ENCODE assay signal across 18 cellular contexts in the genomic region with DNA sequence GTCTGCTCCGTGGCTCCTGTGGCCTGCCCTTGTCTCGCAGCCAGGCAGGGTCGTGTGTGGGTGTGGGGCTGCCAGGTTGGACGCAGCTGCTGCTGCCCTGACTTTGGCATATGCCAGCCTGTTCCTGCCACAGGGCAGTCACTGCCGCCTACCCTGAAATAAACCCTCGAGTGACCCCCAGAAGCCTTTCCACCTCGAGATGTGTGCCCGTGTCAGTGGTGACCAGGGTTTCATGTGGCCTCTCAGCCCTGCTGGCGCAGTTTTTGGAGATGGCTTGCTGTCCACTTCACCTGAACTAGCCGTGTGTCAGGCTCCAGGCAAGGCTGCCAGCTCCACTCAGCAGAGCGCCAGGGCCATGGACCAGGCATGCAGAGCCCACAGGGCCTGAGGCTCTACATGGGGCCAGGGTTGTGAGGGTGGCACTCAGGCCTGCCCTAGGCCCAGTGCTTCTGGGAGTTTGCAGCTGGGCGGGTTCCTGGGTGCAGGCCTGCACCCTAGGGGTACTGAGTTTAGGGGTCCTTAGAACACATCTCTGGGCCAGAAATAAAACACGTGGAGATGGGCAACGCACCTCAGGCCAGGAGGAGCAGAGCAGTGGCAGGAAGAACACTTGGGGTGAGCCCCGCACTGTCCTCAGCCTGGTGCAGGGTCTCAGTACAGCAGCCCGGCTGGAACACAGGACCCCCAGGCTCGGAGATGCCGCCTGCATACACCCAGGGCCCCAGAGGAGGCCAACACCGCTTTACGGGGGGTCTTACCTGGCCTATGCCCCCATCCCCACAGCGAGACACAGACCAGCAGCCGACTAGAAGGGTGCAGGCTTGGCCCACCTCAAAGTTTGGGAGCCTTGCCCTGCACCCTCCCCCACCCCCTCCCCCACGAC. TPM values are rescaled to one million over a fixed set of nuclear protein-coding genes. Genes with fewer than 3 reads are reported as not detected.
DNase-seq lines count a peak whose midpoint lies in the region; ATAC-seq and TF ChIP-seq lines count a peak whose summit lies in the region.
"Had no signal": no experiment of that assay in that cellular context is flagged by ENCODE, and none has a peak within 500 bp of the region (broad histone marks: within the 10 kb centered on the region; RNA-seq: fewer than 3 reads in every experiment).

No MANE protein-coding gene starts in this region.

- H3K36me3 ChIP-seq in HEK293 (ENCODE audit: control insufficient read depth in 2 of 2, insufficient read depth in 1 of 2, low read length in 2 of 2) (no peaks in the 10 kb centered on the region), trophoblast cell (ENCODE audit: control insufficient read depth in 1 of 2, insufficient read depth in 2 of 2, low read length in 2 of 2) (no peaks in the 10 kb centered on the region)
- H3K36me3 ChIP-seq: BLaER1 treated with 17β-estradiol and CSF1 and Interleukin-3, amounts not matched to agents 10 nM and 100 nM; HAP-1 had no signal

- no peak overlapping the region for H3K14ac ChIP-seq in trophoblast cell (ENCODE audit: low read length)

- H3K4me2 ChIP-seq in trophoblast cell (ENCODE audit: low read length), result no peak overlapping the region

- H3K27ac ChIP-seq in HEK293 (ENCODE audit: extremely low read depth, low read depth, low read length), result no peak overlapping the region
- no peak overlapping the region for H3K27ac ChIP-seq in trophoblast cell (ENCODE audit: low read depth, low read length)
- H3K27ac ChIP-seq: BLaER1 treated with 17β-estradiol and CSF1 and Interleukin-3, amounts not matched to agents 10 nM and 100 nM; GM23248; HL-60 had no signal

- H4K91ac ChIP-seq in trophoblast cell (ENCODE audit: low read depth, low read length), result no peak overlapping the region

- H3K18ac ChIP-seq in trophoblast cell (ENCODE audit: low read length), result no peak overlapping the region

- no peak overlapping the region for H3K4me3 Mint-ChIP-seq in glutamatergic neuron (ENCODE audit: unreplicated experiment)
- H3K4me3 Mint-ChIP-seq: CD4-positive, CD25-positive, alpha-beta regulatory T cell; HFFc6 had no signal

- no peak overlapping the region for H2BK12ac ChIP-seq in trophoblast cell (ENCODE audit: low read length)

- H3K9me3 ChIP-seq in HEK293 (ENCODE audit: control insufficient read depth, insufficient read depth, low read depth, low read length), result no peaks in the 10 kb centered on the region
- H3K9me3 ChIP-seq in trophoblast cell (ENCODE audit: insufficient read depth, low read depth, low read length), result peaks cover 14% of the 10 kb centered on the region
- H3K9me3 ChIP-seq: HAP-1 had no signal

- H3K4me1 ChIP-seq in HEK293 (ENCODE audit: control insufficient read depth, insufficient read depth, low read length), result no peaks in the 10 kb centered on the region
- H3K4me1 ChIP-seq in trophoblast cell (ENCODE audit: control insufficient read depth in 1 of 2, insufficient read depth in 2 of 2, low read length in 2 of 2), result no peaks in the 10 kb centered on the region
- H3K4me1 ChIP-seq: HAP-1 had no signal

- peaks cover 8% of the 10 kb centered on the region for H3K4me1 Mint-ChIP-seq in glutamatergic neuron (ENCODE audit: low read depth, unreplicated experiment)
- H3K4me1 Mint-ChIP-seq: CD4-positive, CD25-positive, alpha-beta regulatory T cell had no signal

- no peak overlapping the region for H3K27ac Mint-ChIP-seq in glutamatergic neuron (ENCODE audit: unreplicated experiment)
- H3K27ac Mint-ChIP-seq: CD4-positive, CD25-positive, alpha-beta regulatory T cell; HFFc6 had no signal

- peaks cover 6% of the 10 kb centered on the region for H3K27me3 ChIP-seq in trophoblast cell (ENCODE audit: insufficient read depth, low read length)

- H3K79me2 ChIP-seq in trophoblast cell (ENCODE audit: control insufficient read depth, insufficient read depth, low read length, poor library complexity), result no peaks in the 10 kb centered on the region

- H3K4me3 ChIP-seq in HEK293 (ENCODE audit: low read depth, low read length), result no peak overlapping the region
- peak overlapping the region; percentile 11 for H3K4me3 ChIP-seq in trophoblast cell (ENCODE audit: low read depth, low read length)
- H3K4me3 ChIP-seq: BLaER1 treated with 17β-estradiol and CSF1 and Interleukin-3, amounts not matched to agents 10 nM and 100 nM; GM12878; GM23248; HAP-1 had no signal

- H3K79me1 ChIP-seq in trophoblast cell (ENCODE audit: low read length), result no peaks in the 10 kb centered on the region

- no peak overlapping the region for H2AFZ ChIP-seq in trophoblast cell (ENCODE audit: insufficient read depth, low read length, poor library complexity)
- H2AFZ ChIP-seq: GM23248 had no signal

- intact Hi-C loops in Right ventricle myocardium inferior (cut with DNase I), result no loop called here
- intact Hi-C loops in left ventricle myocardium superior (cut with micrococcal nuclease), result no loop called here

- CTCF ChIA-PET in HEK293 (lab: Yijun Ruan, JAX), result interaction anchor here (0.6 kb wide), 1 partner anchor 19 kb away, joined by 3 read pairs; no protein-coding TSS in a partner anchor

- peak; percentile 20 for ATAC-seq in Right ventricle myocardium inferior
- no peak for ATAC-seq in left ventricle myocardium superior
- no peak for ATAC-seq in GM21529 (IDR thresholded peaks at IDR 0.05; ENCODE audit: unreplicated experiment)
- ATAC-seq in HG02938 (IDR thresholded peaks at IDR 0.05; ENCODE audit: unreplicated experiment), result no peak
- ATAC-seq: GM12878 had no signal

- no peak overlapping the region for H2AK5ac ChIP-seq in trophoblast cell (ENCODE audit: low read length)

- no peak overlapping the region for H3K4ac ChIP-seq in trophoblast cell (ENCODE audit: low read depth, low read length)

- H3K9ac ChIP-seq in trophoblast cell (ENCODE audit: low read length), result no peak overlapping the region
- H3K9ac ChIP-seq: BLaER1 treated with 17β-estradiol and CSF1 and Interleukin-3, amounts not matched to agents 10 nM and 100 nM; GM23248 had no signal

- DNase-seq in Right ventricle myocardium inferior (ENCODE audit: missing footprints) (no peak), left ventricle myocardium superior (no peak), glutamatergic neuron (peak; percentile 10), trophoblast cell (no peak), NCI-H2227 (lab: John Stamatoyannopoulos, UW; ENCODE audit: unreplicated experiment) (no peak)
- DNase-seq: 8988T; AML-193; CD4-positive, CD25-positive, alpha-beta regulatory T cell; DMS 273 treated with DMSO at 0.1 percent for 48 hours; GM23248; HFFc6 had no signal

- TF ChIP-seq CTCF in HEK293 (tag by site-specific recombination; IDR thresholded peaks at IDR 0.05), result no peak
- TF ChIP-seq CTCF in glutamatergic neuron (IDR thresholded peaks at IDR 0.05; ENCODE audit: partially characterized antibody, unreplicated experiment), result no peak

- WGBS in trophoblast cell (ENCODE audit: extremely low coverage, insufficient coverage, insufficient read length), result no CpG with 5 or more reads among the region's 23 CpGs

- peaks cover 5% of the 10 kb centered on the region for H3K9me3 Mint-ChIP-seq in glutamatergic neuron (ENCODE audit: unreplicated experiment)
- H3K9me3 Mint-ChIP-seq: CD4-positive, CD25-positive, alpha-beta regulatory T cell; HFFc6 had no signal

- POLR2A ChIA-PET in HEK293 (lab: Yijun Ruan, JAX), result no interaction called here

- no peak overlapping the region for H3K23ac ChIP-seq in trophoblast cell (ENCODE audit: low read length)

- H2BK120ac ChIP-seq in trophoblast cell (ENCODE audit: insufficient read depth, low read length, poor library complexity), result no peak overlapping the region

- no peak overlapping the region for H4K12ac ChIP-seq in trophoblast cell (ENCODE audit: low read depth, low read length)

- H2BK5ac ChIP-seq in trophoblast cell (ENCODE audit: low read depth, low read length, poor library complexity), result no peak overlapping the region

- H3K36me3 Mint-ChIP-seq in glutamatergic neuron (ENCODE audit: unreplicated experiment), result peaks cover 4% of the 10 kb centered on the region
- H3K36me3 Mint-ChIP-seq: CD4-positive, CD25-positive, alpha-beta regulatory T cell had no signal

- no peak overlapping the region for H4K8ac ChIP-seq in trophoblast cell (ENCODE audit: low read depth, low read length)

- H3K27me3 Mint-ChIP-seq in glutamatergic neuron (ENCODE audit: unreplicated experiment), result peaks cover 3% of the 10 kb centered on the region

TF ChIP-seq in HEK293, 187 proteins besides CTCF, POLR2A, EP300 and RAD21:
- TF ChIP-seq BCL11A (tag by site-specific recombination; IDR thresholded peaks at IDR 0.05; ENCODE audit: low read depth), result no peak
- TF ChIP-seq, protein P1, sequence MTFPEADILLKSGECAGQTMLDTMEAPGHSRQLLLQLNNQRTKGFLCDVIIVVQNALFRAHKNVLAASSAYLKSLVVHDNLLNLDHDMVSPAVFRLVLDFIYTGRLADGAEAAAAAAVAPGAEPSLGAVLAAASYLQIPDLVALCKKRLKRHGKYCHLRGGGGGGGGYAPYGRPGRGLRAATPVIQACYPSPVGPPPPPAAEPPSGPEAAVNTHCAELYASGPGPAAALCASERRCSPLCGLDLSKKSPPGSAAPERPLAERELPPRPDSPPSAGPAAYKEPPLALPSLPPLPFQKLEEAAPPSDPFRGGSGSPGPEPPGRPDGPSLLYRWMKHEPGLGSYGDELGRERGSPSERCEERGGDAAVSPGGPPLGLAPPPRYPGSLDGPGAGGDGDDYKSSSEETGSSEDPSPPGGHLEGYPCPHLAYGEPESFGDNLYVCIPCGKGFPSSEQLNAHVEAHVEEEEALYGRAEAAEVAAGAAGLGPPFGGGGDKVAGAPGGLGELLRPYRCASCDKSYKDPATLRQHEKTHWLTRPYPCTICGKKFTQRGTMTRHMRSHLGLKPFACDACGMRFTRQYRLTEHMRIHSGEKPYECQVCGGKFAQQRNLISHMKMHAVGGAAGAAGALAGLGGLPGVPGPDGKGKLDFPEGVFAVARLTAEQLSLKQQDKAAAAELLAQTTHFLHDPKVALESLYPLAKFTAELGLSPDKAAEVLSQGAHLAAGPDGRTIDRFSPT (tag by site-specific recombination; IDR thresholded peaks at IDR 0.05), result peak; percentile 21; the same call in 1 of the 2 replicates

RNA-seq across cellular contexts. Expression of a gene that starts 8.8 kb away (rescaled TPM):
- total RNA-seq in Right ventricle myocardium inferior (0.43 TPM), left ventricle myocardium superior (0.40 TPM), glutamatergic neuron (ENCODE audit: unreplicated experiment) (1.8 TPM)
- polyA plus RNA-seq in trophoblast cell (2013), result 4.0 TPM in 2 replicates
- total RNA-seq: CD4-positive, CD25-positive, alpha-beta regulatory T cell; GM23248 had no signal
- polyA plus RNA-seq: CD4-positive, CD25-positive, alpha-beta regulatory T cell had no signal

RNA-seq across cellular contexts. Expression of a gene that starts 24.0 kb away (rescaled TPM):
- total RNA-seq in Right ventricle myocardium inferior (22.3 TPM), left ventricle myocardium superior (23.8 TPM), glutamatergic neuron (ENCODE audit: unreplicated experiment) (31.3 TPM)
- polyA plus RNA-seq in trophoblast cell (2013), result 43.0 and 44.0 TPM in 2 replicates

RNA-seq across cellular contexts. Expression of a gene that starts 39.1 kb away (rescaled TPM):
- total RNA-seq in Right ventricle myocardium inferior, result 15.5 TPM
- total RNA-seq in left ventricle myocardium superior, result 14.5 TPM
- 23.9 TPM for total RNA-seq in glutamatergic neuron (ENCODE audit: unreplicated experiment)
- polyA plus RNA-seq in trophoblast cell (2013), result 13.6 and 13.8 TPM in 2 replicates
